16 cellular contexts compared by ENCODE assay signal in the genomic region with DNA sequence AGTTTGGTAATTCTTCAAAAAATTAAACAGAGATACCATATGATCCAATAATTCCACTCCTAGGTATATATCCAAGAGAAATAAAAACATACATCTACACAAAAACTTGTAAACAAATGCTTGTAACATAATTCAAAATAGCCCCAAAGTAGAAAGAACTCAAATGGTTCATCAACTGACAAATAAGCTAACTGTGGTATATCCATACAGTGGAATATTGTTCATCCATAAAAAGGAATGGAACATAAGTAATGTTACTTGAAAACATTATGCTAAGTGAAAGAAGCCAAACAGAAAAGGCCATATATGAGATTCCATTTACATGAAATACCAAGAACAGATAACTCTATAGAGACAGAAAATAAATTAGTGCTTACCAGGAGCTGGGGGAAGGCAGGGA. TPM values are rescaled to one million over a fixed set of nuclear protein-coding genes. Genes with fewer than 3 reads are reported as not detected.
DNase-seq lines count a peak whose midpoint lies in the region; ATAC-seq, FAIRE-seq and TF ChIP-seq lines count a peak whose summit lies in the region.
"Had no signal": no experiment of that assay in that cellular context is flagged by ENCODE, and none has a peak within 500 bp of the region (broad histone marks: within the 10 kb centered on the region; RNA-seq: fewer than 3 reads in every experiment).

No MANE protein-coding gene starts in this region.

- peaks cover 8 to 13% of the 10 kb centered on the region in 2 experiments for H3K36me3 ChIP-seq in keratinocyte (ENCODE audit: control insufficient read depth in 2 of 2, extremely low read depth in 1 of 2, insufficient read depth in 2 of 2, low read length in 2 of 2)

- H4K20me1 ChIP-seq in keratinocyte (ENCODE audit: control insufficient read depth, extremely low read depth, insufficient read depth, low read length): no peaks in the 10 kb centered on the region

- H3K27me3 Mint-ChIP-seq in activated CD8-positive, alpha-beta memory T cell treated with anti-CD3 and anti-CD28 coated beads, Interleukin-2, amount 10 ng/mL, durations not matched to agents 7 days and 5 days: no peaks in the 10 kb centered on the region
- H3K27me3 Mint-ChIP-seq in activated T-helper 1 cell treated with anti-CD3 and anti-CD28 coated beads, Interleukin-12 subunit alpha, Interleukin-12 subunit beta, Interleukin-2, Interleukin-4 antibody, amounts not matched to agents 30 ng/mL and 10 ng/mL and 1 ng/mL, durations not matched to agents 14 hours and 24 hours and 36 hours (ENCODE audit: insufficient read depth): no peaks in the 10 kb centered on the region

- H3K27me3 ChIP-seq in keratinocyte (ENCODE audit: control insufficient read depth, extremely low read depth, insufficient read depth, low read length): no peaks in the 10 kb centered on the region
- H3K27me3 ChIP-seq: Peyer's patch had no signal

- FAIRE-seq in D721Med (lab: Jason Lieb, UNC) (peak; percentile 77), keratinocyte (lab: Jason Lieb, UNC) (no peak)
- FAIRE-seq: H54 had no signal

- peaks cover 5% of the 10 kb centered on the region for H3K4me1 ChIP-seq in keratinocyte (ENCODE audit: control insufficient read depth, extremely low read depth, insufficient read depth, low read length)
- H3K4me1 ChIP-seq: Peyer's patch had no signal

- H3K79me2 ChIP-seq in keratinocyte (ENCODE audit: control insufficient read depth, insufficient read depth, low read length): peaks cover 27% of the 10 kb centered on the region

- H3K4me2 ChIP-seq in keratinocyte (ENCODE audit: control insufficient read depth, extremely low read depth, insufficient read depth, low read depth, low read length): no peak overlapping the region

- H3K9me3 ChIP-seq in keratinocyte (ENCODE audit: control insufficient read depth, low read depth, low read length): no peaks in the 10 kb centered on the region
- H3K9me3 ChIP-seq: Peyer's patch had no signal

- H3K27ac Mint-ChIP-seq in activated CD8-positive, alpha-beta memory T cell treated with anti-CD3 and anti-CD28 coated beads, Interleukin-2, amount 10 ng/mL, durations not matched to agents 7 days and 5 days: peak overlapping the region; percentile 52
- peak overlapping the region; percentile 44 for H3K27ac Mint-ChIP-seq in activated T-helper 1 cell treated with anti-CD3 and anti-CD28 coated beads, Interleukin-12 subunit alpha, Interleukin-12 subunit beta, Interleukin-2, Interleukin-4 antibody, amounts not matched to agents 30 ng/mL and 10 ng/mL and 1 ng/mL, durations not matched to agents 14 hours and 24 hours and 36 hours

- TF ChIP-seq CTCF in D721Med (IDR thresholded peaks at IDR 0.05; ENCODE audit: insufficient read depth, missing control alignments) (no peak), keratinocyte (optimal IDR thresholded peaks at IDR 0.05 in 1 of 3, IDR thresholded peaks at IDR 0.05 in 1 of 3, conservative IDR thresholded peaks at IDR 0.05 in 1 of 3; ENCODE audit: extremely low read depth in 1 of 3, insufficient read depth in 2 of 3, low read length in 3 of 3) (no peak)

- no peak overlapping the region for H2AFZ ChIP-seq in keratinocyte (ENCODE audit: control insufficient read depth, low read length)

- dilution Hi-C loops in keratinocyte (cut with MboI; ENCODE audit: extremely low pct_ligation_motif_present, low sequenced_read_pairs): no loop called here

- H3K4me1 Mint-ChIP-seq in activated CD8-positive, alpha-beta memory T cell treated with anti-CD3 and anti-CD28 coated beads, Interleukin-2, amount 10 ng/mL, durations not matched to agents 7 days and 5 days: peaks cover 47% of the 10 kb centered on the region
- H3K4me1 Mint-ChIP-seq in activated T-helper 1 cell treated with anti-CD3 and anti-CD28 coated beads, Interleukin-12 subunit alpha, Interleukin-12 subunit beta, Interleukin-2, Interleukin-4 antibody, amounts not matched to agents 30 ng/mL and 10 ng/mL and 1 ng/mL, durations not matched to agents 14 hours and 24 hours and 36 hours (ENCODE audit: low read depth): peaks cover 32% of the 10 kb centered on the region
- H3K4me1 Mint-ChIP-seq: CD14-positive monocyte had no signal

- no peak for ATAC-seq in activated CD8-positive, alpha-beta memory T cell treated with anti-CD3 and anti-CD28 coated beads, Interleukin-2, amount 10 ng/mL, durations not matched to agents 7 days and 5 days
- ATAC-seq: Right ventricle myocardium inferior had no signal

- peak overlapping the region; percentile 6 for H3K27ac ChIP-seq in keratinocyte (ENCODE audit: control insufficient read depth, insufficient read depth, low read length)
- H3K27ac ChIP-seq: Peyer's patch had no signal

- H3K9me1 ChIP-seq in keratinocyte (ENCODE audit: control insufficient read depth, extremely low read depth, insufficient read depth, low read length): no peaks in the 10 kb centered on the region

- H3K4me3 ChIP-seq in keratinocyte (ENCODE audit: control insufficient read depth in 2 of 3, extremely low read depth in 1 of 3, insufficient read depth in 2 of 3, low read depth in 1 of 3, low read length in 3 of 3): no peak overlapping the region
- H3K4me3 ChIP-seq: Peyer's patch had no signal

- H3K9ac ChIP-seq in keratinocyte (ENCODE audit: control insufficient read depth, extremely low read depth, insufficient read depth, low read length): no peak overlapping the region

- CTCF ChIA-PET in activated CD8-positive, alpha-beta memory T cell treated with anti-CD3 and anti-CD28 coated beads, Interleukin-2, amount 10 ng/mL, durations not matched to agents 7 days and 5 days (lab: Charles Lee): interaction anchor here (0.6 to 1.3 kb wide), 2 partner anchors 30 to 87 kb away, joined by 3 read pairs; no protein-coding TSS in a partner anchor

- H3K4me3 Mint-ChIP-seq in activated CD8-positive, alpha-beta memory T cell treated with anti-CD3 and anti-CD28 coated beads, Interleukin-2, amount 10 ng/mL, durations not matched to agents 7 days and 5 days: no peak overlapping the region
- H3K4me3 Mint-ChIP-seq in activated T-helper 1 cell treated with anti-CD3 and anti-CD28 coated beads, Interleukin-12 subunit alpha, Interleukin-12 subunit beta, Interleukin-2, Interleukin-4 antibody, amounts not matched to agents 30 ng/mL and 10 ng/mL and 1 ng/mL, durations not matched to agents 14 hours and 24 hours and 36 hours: no peak overlapping the region
- H3K4me3 Mint-ChIP-seq: CD14-positive monocyte had no signal

- intact Hi-C loops in activated T-helper 1 cell treated with anti-CD3 and anti-CD28 coated beads, Interleukin-12 subunit alpha, Interleukin-12 subunit beta, Interleukin-2, Interleukin-4 antibody, amounts not matched to agents 30 ng/mL and 10 ng/mL and 1 ng/mL, durations not matched to agents 14 hours and 24 hours and 36 hours (cut with micrococcal nuclease): loop anchor here (1.0 kb wide), 1 partner anchor 14 kb away; a partner anchor contains a TSS

- peaks cover 56% of the 10 kb centered on the region for H3K36me3 Mint-ChIP-seq in activated CD8-positive, alpha-beta memory T cell treated with anti-CD3 and anti-CD28 coated beads, Interleukin-2, amount 10 ng/mL, durations not matched to agents 7 days and 5 days
- H3K36me3 Mint-ChIP-seq in activated T-helper 1 cell treated with anti-CD3 and anti-CD28 coated beads, Interleukin-12 subunit alpha, Interleukin-12 subunit beta, Interleukin-2, Interleukin-4 antibody, amounts not matched to agents 30 ng/mL and 10 ng/mL and 1 ng/mL, durations not matched to agents 14 hours and 24 hours and 36 hours (ENCODE audit: low read depth): peaks cover 43% of the 10 kb centered on the region

- no peaks in the 10 kb centered on the region for H3K9me3 Mint-ChIP-seq in activated CD8-positive, alpha-beta memory T cell treated with anti-CD3 and anti-CD28 coated beads, Interleukin-2, amount 10 ng/mL, durations not matched to agents 7 days and 5 days (ENCODE audit: low read depth)
- H3K9me3 Mint-ChIP-seq in activated T-helper 1 cell treated with anti-CD3 and anti-CD28 coated beads, Interleukin-12 subunit alpha, Interleukin-12 subunit beta, Interleukin-2, Interleukin-4 antibody, amounts not matched to agents 30 ng/mL and 10 ng/mL and 1 ng/mL, durations not matched to agents 14 hours and 24 hours and 36 hours: no peaks in the 10 kb centered on the region

- DNase-seq in activated CD8-positive, alpha-beta memory T cell treated with anti-CD3 and anti-CD28 coated beads, Interleukin-2, amount 10 ng/mL, durations not matched to agents 7 days and 5 days: no peak
- DNase-seq in activated CD8-positive, alpha-beta memory T cell treated with anti-CD3 and anti-CD28 coated beads, Interleukin-2, amount 50 U/mL, for 48 hours: no peak
- DNase-seq in D721Med (ENCODE audit: insufficient read length, low spot score) (no peak), keratinocyte (ENCODE audit: low read depth, low spot score) (no peak), NCI-H1930 (lab: John Stamatoyannopoulos, UW) (no peak), SW480 (ENCODE audit: low spot score) (no peak), OCI-M2 (lab: John Stamatoyannopoulos, UW; ENCODE audit: unreplicated experiment) (no peak)
- DNase-seq in activated T-helper 1 cell treated with anti-CD3 and anti-CD28 coated beads, Interleukin-12 subunit alpha, Interleukin-12 subunit beta, Interleukin-2, Interleukin-4 antibody, amounts not matched to agents 30 ng/mL and 10 ng/mL and 1 ng/mL, durations not matched to agents 14 hours and 24 hours and 36 hours (ENCODE audit: low spot score): no peak
- DNase-seq: DMS153, NCI-H1105, NCI-H1694, NCI-H524 treated with DMSO at 0.1 percent for 48 hours, Peyer's patch had no signal

RNA-seq across cellular contexts. Expression of a gene that starts 13.4 kb away (rescaled TPM):
- total RNA-seq in activated CD8-positive, alpha-beta memory T cell treated with anti-CD3 and anti-CD28 coated beads, Interleukin-2, amount 10 ng/mL, durations not matched to agents 7 days and 5 days: 100 to 1,000 TPM; 178 to 193 TPM
- total RNA-seq in activated T-helper 1 cell treated with anti-CD3 and anti-CD28 coated beads, Interleukin-12 subunit alpha, Interleukin-12 subunit beta, Interleukin-2, Interleukin-4 antibody, amounts not matched to agents 30 ng/mL and 10 ng/mL and 1 ng/mL, durations not matched to agents 14 hours and 24 hours and 36 hours: 127 and 134 TPM in 2 replicates
- 88.5 to 137 TPM (median 101 TPM) in 3 replicates for polyA plus RNA-seq in keratinocyte
- polyA plus RNA-seq in keratinocyte (2011; ENCODE audit: low read depth): 62.3 TPM
- 67.3 and 97.1 TPM in 2 replicates for polyA plus RNA-seq in keratinocyte (2011; cell fraction: cytosol; rRNA removed)
- polyA plus RNA-seq in keratinocyte (2011; cell fraction: nucleus; rRNA removed): 91.8 and 110 TPM in 2 replicates
- 65.5 and 147 TPM in 2 replicates for polyA plus RNA-seq in keratinocyte (2012; ENCODE audit: low replicate concordance)
- 65.1 to 117 TPM (median 78.5 TPM) in 3 replicates for polyA minus RNA-seq in keratinocyte
- polyA minus RNA-seq in keratinocyte (2011; cell fraction: cytosol; rRNA and poly(A)+ RNA removed): 55.6 TPM
- 36.0 and 48.8 TPM in 2 replicates for polyA minus RNA-seq in keratinocyte (2011; cell fraction: nucleus; rRNA and poly(A)+ RNA removed)
